33 cellular contexts compared by ENCODE assay signal in the genomic region with DNA sequence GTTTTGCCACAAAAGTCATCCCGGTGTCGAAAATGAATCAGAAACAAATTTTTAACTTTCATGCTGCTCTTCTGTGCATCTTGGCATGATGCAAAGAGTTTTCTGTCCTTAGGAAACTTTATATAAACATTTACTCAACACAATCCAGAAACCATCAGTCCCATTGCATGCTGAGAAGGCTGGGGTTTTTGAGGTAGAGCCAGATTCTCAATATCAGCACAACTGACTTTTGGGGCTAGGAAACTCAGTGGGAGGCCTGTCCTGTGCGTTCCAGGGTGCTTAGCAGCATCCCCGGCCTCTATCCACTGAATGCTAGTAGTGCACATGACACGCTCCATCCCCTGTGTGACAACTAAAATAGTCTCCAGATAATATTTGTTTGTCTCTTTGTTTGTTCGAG.
DNase-seq lines count a peak whose midpoint lies in the region; ATAC-seq and TF ChIP-seq lines count a peak whose summit lies in the region.
"Had no signal": no experiment of that assay in that cellular context is flagged by ENCODE, and none has a peak within 500 bp of the region (broad histone marks: within the 10 kb centered on the region; RNA-seq: fewer than 3 reads in every experiment).

No MANE protein-coding gene starts in this region.

- no peaks in the 10 kb centered on the region for H3K79me2 ChIP-seq in fibroblast of lung (ENCODE audit: control insufficient read depth, insufficient read depth, low read length)

- DNase-seq in EH (ENCODE audit: low read depth) (peak; percentile 79), RWPE2 (ENCODE audit: low spot score) (no peak), fibroblast of lung (ENCODE audit: low read depth in 2 of 2) (peak; percentile 46 to 76), skeletal muscle cell (ENCODE audit: low read depth) (peak; percentile 58), KBM-7 (no peak), lower lobe of right lung (no peak), NCI-H2107 (lab: John Stamatoyannopoulos, UW) (no peak)
- DNase-seq: activated CD4-positive, alpha-beta memory T cell treated with anti-CD3 and anti-CD28 coated beads for 36 hours; activated CD4-positive, CD25-positive, alpha-beta regulatory T cell treated with anti-CD3 and anti-CD28 coated beads, Interleukin-2, amount 50 U/mL, for 72 hours; activated naive CD4-positive, alpha-beta T cell; activated T-cell treated with anti-CD3 and anti-CD28 coated beads, Interleukin-2, amount 50 U/mL, for 72 hours; DMS79 treated with DMSO at 0.1 percent for 48 hours; head of caudate nucleus; left ventricle myocardium superior; MM.1S; naive thymus-derived CD8-positive, alpha-beta T cell; NCI-H1417; NCI-H2029; NCI-H526; OCI-M1; psoas muscle; stimulated activated CD4-positive, alpha-beta T cell treated with anti-CD3 and anti-CD28 coated beads, Interleukin-15, amount 100 ng/mL, for 24 hours; substantia nigra; T-helper 17 cell; trophoblast cell had no signal

- H3K27me3 ChIP-seq in RWPE2 (ENCODE audit: insufficient read depth, poor library complexity, severe bottlenecking), result no peaks in the 10 kb centered on the region
- no peaks in the 10 kb centered on the region for H3K27me3 ChIP-seq in fibroblast of lung (ENCODE audit: control insufficient read depth, insufficient read depth, low read length)
- no peaks in the 10 kb centered on the region for H3K27me3 ChIP-seq in lower lobe of right lung (ENCODE audit: low read depth)
- H3K27me3 ChIP-seq: breast epithelium, foreskin keratinocyte had no signal

- H3K9ac ChIP-seq in fibroblast of lung (ENCODE audit: insufficient read depth, low read length), result no peak overlapping the region

- H3K27ac ChIP-seq in RWPE2 (ENCODE audit: poor library complexity, severe bottlenecking) (peak overlapping the region; percentile 16), fibroblast of lung (ENCODE audit: insufficient read depth, low read length) (peak overlapping the region; percentile 43), lower lobe of right lung (no peak overlapping the region)
- H3K27ac ChIP-seq: breast epithelium, C4-2B, foreskin keratinocyte, psoas muscle, SK-N-MC had no signal

- no peak overlapping the region for H2AFZ ChIP-seq in fibroblast of lung (ENCODE audit: low read length)

- in situ Hi-C loops in KBM-7 (cut with MboI; ENCODE audit: low pct_unique_long_range_greater_than_20kb, low sequenced_read_pairs), result no loop called here

- H3K4me1 ChIP-seq in RWPE2 (ENCODE audit: insufficient read depth, poor library complexity, severe bottlenecking), result peaks cover 9% of the 10 kb centered on the region
- H3K4me1 ChIP-seq in fibroblast of lung (ENCODE audit: control insufficient read depth, extremely low read depth, insufficient read depth, low read length), result no peaks in the 10 kb centered on the region
- no peaks in the 10 kb centered on the region for H3K4me1 ChIP-seq in lower lobe of right lung
- H3K4me1 ChIP-seq: breast epithelium, foreskin keratinocyte, psoas muscle had no signal

- no peak overlapping the region for H3K4me2 ChIP-seq in fibroblast of lung (ENCODE audit: extremely low read depth, insufficient read depth, low read length)

- no peaks in the 10 kb centered on the region for H4K20me1 ChIP-seq in fibroblast of lung (ENCODE audit: control insufficient read depth, extremely low read depth, insufficient read depth, low read length)

- intact Hi-C loops in lower lobe of right lung (cut with DNase I), result no loop called here

- no peak overlapping the region for H3K4me3 ChIP-seq in RWPE2 (ENCODE audit: severe bottlenecking)
- H3K4me3 ChIP-seq in fibroblast of lung (replicated peaks in 1 of 4; ENCODE audit: control extremely low read depth in 1 of 4, insufficient read depth in 1 of 4, low read depth in 3 of 4, low read length in 4 of 4), result no peak overlapping the region
- H3K4me3 ChIP-seq in skeletal muscle cell (ENCODE audit: low read depth, low read length), result no peak overlapping the region
- H3K4me3 ChIP-seq in lower lobe of right lung, result no peak overlapping the region
- H3K4me3 ChIP-seq: breast epithelium, K562, psoas muscle, SK-N-MC had no signal

- no peaks in the 10 kb centered on the region for H3K9me3 ChIP-seq in RWPE2 (ENCODE audit: severe bottlenecking)
- H3K9me3 ChIP-seq in fibroblast of lung (ENCODE audit: control insufficient read depth, insufficient read depth, low read depth, low read length), result no peaks in the 10 kb centered on the region
- no peaks in the 10 kb centered on the region for H3K9me3 ChIP-seq in lower lobe of right lung
- H3K9me3 ChIP-seq: breast epithelium, psoas muscle had no signal

- TF ChIP-seq CTCF in RWPE2 (IDR thresholded peaks at IDR 0.05; ENCODE audit: poor library complexity, severe bottlenecking) (no peak), fibroblast of lung (conservative IDR thresholded peaks at IDR 0.05 in 1 of 2, IDR thresholded peaks at IDR 0.05 in 1 of 2; ENCODE audit: low read depth in 1 of 2, low read length in 2 of 2) (no peak), lower lobe of right lung (IDR thresholded peaks at IDR 0.05) (no peak)

- ATAC-seq in RWPE2 (ENCODE audit: low read depth), result no peak
- ATAC-seq in lower lobe of right lung, result no peak
- no peak for ATAC-seq in GM19395 (IDR thresholded peaks at IDR 0.05; ENCODE audit: unreplicated experiment)
- ATAC-seq: activated T-cell treated with anti-CD3 and anti-CD28 coated beads, Interleukin-2, amount 50 U/mL, for 72 hours; foreskin keratinocyte; K562; left ventricle myocardium superior; naive thymus-derived CD8-positive, alpha-beta T cell; psoas muscle; sciatic nerve; stimulated activated memory B cell treated with anti-CD40 and anti-IgM and Interleukin-4, amounts not matched to agents 10 μg/mL and 1 μg/mL and 100 μg/mL, for 72 hours; T-helper 17 cell had no signal

- H3K36me3 ChIP-seq in RWPE2 (ENCODE audit: low read depth), result no peaks in the 10 kb centered on the region
- H3K36me3 ChIP-seq in fibroblast of lung (ENCODE audit: control insufficient read depth, insufficient read depth, low read length), result no peaks in the 10 kb centered on the region
- H3K36me3 ChIP-seq in lower lobe of right lung, result no peaks in the 10 kb centered on the region
- H3K36me3 ChIP-seq: breast epithelium had no signal

Comparison
In these comparisons a context has a peak if more than half of its experiments do, and no peak if none do; other contexts are left out.
1. DNase-seq: peak in EH (single experiment), fibroblast of lung (2 of 2) and skeletal muscle cell (single experiment); none in RWPE2 (single experiment), KBM-7 (single experiment), lower lobe of right lung (single experiment) and NCI-H2107 (single experiment).